ENCODE assay signal across 23 cellular contexts in genomic region chr1:53305650-53306049, GRCh38. TPM values are rescaled to one million over a fixed set of nuclear protein-coding genes. Genes with fewer than 3 reads are reported as not detected.
A peak's percentile ranks its signal among the peaks of the same experiment; 100 is the strongest.
DNase-seq lines count a peak whose midpoint lies in the region; ATAC-seq and TF ChIP-seq lines count a peak whose summit lies in the region.
"Had no signal": no experiment of that assay in that cellular context is flagged by ENCODE, and none has a peak within 500 bp of the region (broad histone marks: within the 10 kb centered on the region; RNA-seq: fewer than 3 reads in every experiment).

No MANE protein-coding gene starts in this region.

- no peak overlapping the region for H3K4me2 ChIP-seq in DND-41 (ENCODE audit: insufficient read depth, low read length)

- H3K36me3 ChIP-seq in DND-41 (ENCODE audit: insufficient read depth, low read length): peaks cover 91% of the 10 kb centered on the region
- H3K36me3 ChIP-seq: Peyer's patch had no signal

- CTCF ChIA-PET in activated naive CD4-positive, alpha-beta T cell treated with anti-CD3 and anti-CD28 coated beads, Interleukin-2, amount 10 ng/mL, durations not matched to agents 7 days and 5 days (lab: Charles Lee): interaction anchor here (1.0 to 1.7 kb wide), 2 partner anchors 15 to 27 kb away, joined by 4 to 5 read pairs; no protein-coding TSS in a partner anchor
- CTCF ChIA-PET in activated naive CD4-positive, alpha-beta T cell treated with anti-CD3 and anti-CD28 coated beads for 36 hours (lab: Charles Lee): no interaction called here

- no peak overlapping the region for H3K9ac ChIP-seq in DND-41 (ENCODE audit: low read depth, low read length)

- peaks cover 99% of the 10 kb centered on the region for H3K79me2 ChIP-seq in DND-41 (ENCODE audit: insufficient read depth, low read length)

- TF ChIP-seq CTCF in CD14-positive monocyte (IDR thresholded peaks at IDR 0.05) (no peak), DND-41 (IDR thresholded peaks at IDR 0.05; ENCODE audit: borderline replicate concordance, extremely low read depth, low read length, poor library complexity, severe bottlenecking) (no peak)

- intact Hi-C loops in CD14-positive monocyte (cut with micrococcal nuclease): loop anchor here in 1 of 2 donors (5.0 kb wide), 1 partner anchor 387 kb away; no protein-coding TSS in a partner anchor
- intact Hi-C loops in activated naive CD4-positive, alpha-beta T cell treated with anti-CD3 and anti-CD28 coated beads for 36 hours (cut with micrococcal nuclease): no loop called here

- no peaks in the 10 kb centered on the region for H3K9me3 Mint-ChIP-seq in CD14-positive monocyte
- no peaks in the 10 kb centered on the region for H3K9me3 Mint-ChIP-seq in activated naive CD8-positive, alpha-beta T cell treated with anti-CD3 and anti-CD28 coated beads, Interleukin-2, amount 50 U/mL, for 24 hours
- H3K9me3 Mint-ChIP-seq in activated T-cell treated with anti-CD3 and anti-CD28 coated beads, Interleukin-2, amount 50 U/mL, for 4 hours: no peaks in the 10 kb centered on the region
- no peaks in the 10 kb centered on the region for H3K9me3 Mint-ChIP-seq in activated naive CD4-positive, alpha-beta T cell treated with anti-CD3 and anti-CD28 coated beads, Interleukin-2, amount 10 ng/mL, durations not matched to agents 7 days and 5 days
- H3K9me3 Mint-ChIP-seq in activated naive CD4-positive, alpha-beta T cell treated with anti-CD3 and anti-CD28 coated beads for 36 hours: no peaks in the 10 kb centered on the region
- H3K9me3 Mint-ChIP-seq: effector memory CD8-positive, alpha-beta T cell; HFFc6; natural killer cell treated with Interleukin-12 subunit alpha and Interleukin-12 subunit beta and Interleukin-15 and Interleukin-18, amount 100 ng/mL, for 72 hours had no signal

- no peak overlapping the region for H2AFZ ChIP-seq in DND-41 (ENCODE audit: low read depth, low read length)

- 0 out of 2 replicates have a peak overlapping the region, but pooled peaks have one; percentile 8 for H3K27ac ChIP-seq in DND-41 (ENCODE audit: low read length)
- H3K27ac ChIP-seq: Peyer's patch had no signal

- no peaks in the 10 kb centered on the region for H3K27me3 Mint-ChIP-seq in CD14-positive monocyte (ENCODE audit: low read depth in 3 of 3)
- H3K27me3 Mint-ChIP-seq in activated naive CD8-positive, alpha-beta T cell treated with anti-CD3 and anti-CD28 coated beads, Interleukin-2, amount 50 U/mL, for 24 hours: no peaks in the 10 kb centered on the region
- H3K27me3 Mint-ChIP-seq in activated T-cell treated with anti-CD3 and anti-CD28 coated beads, Interleukin-2, amount 50 U/mL, for 4 hours (ENCODE audit: low read depth): no peaks in the 10 kb centered on the region
- H3K27me3 Mint-ChIP-seq in activated naive CD4-positive, alpha-beta T cell treated with anti-CD3 and anti-CD28 coated beads, Interleukin-2, amount 10 ng/mL, durations not matched to agents 7 days and 5 days: no peaks in the 10 kb centered on the region
- H3K27me3 Mint-ChIP-seq in activated naive CD4-positive, alpha-beta T cell treated with anti-CD3 and anti-CD28 coated beads for 36 hours (ENCODE audit: low read depth): no peaks in the 10 kb centered on the region
- H3K27me3 Mint-ChIP-seq: effector memory CD8-positive, alpha-beta T cell; natural killer cell treated with Interleukin-12 subunit alpha and Interleukin-12 subunit beta and Interleukin-15 and Interleukin-18, amount 100 ng/mL, for 72 hours; progenitor cell of endocrine pancreas had no signal

- H3K27ac Mint-ChIP-seq in CD14-positive monocyte: peak overlapping the region in 4 of 7 donors; percentile 9 to 83 (median 58)
- no peak overlapping the region for H3K27ac Mint-ChIP-seq in activated naive CD8-positive, alpha-beta T cell treated with anti-CD3 and anti-CD28 coated beads, Interleukin-2, amount 50 U/mL, for 24 hours
- H3K27ac Mint-ChIP-seq in activated naive CD4-positive, alpha-beta T cell treated with anti-CD3 and anti-CD28 coated beads, Interleukin-2, amount 10 ng/mL, durations not matched to agents 7 days and 5 days: no peak overlapping the region
- no peak overlapping the region for H3K27ac Mint-ChIP-seq in activated naive CD4-positive, alpha-beta T cell treated with anti-CD3 and anti-CD28 coated beads for 36 hours
- H3K27ac Mint-ChIP-seq: HFFc6, progenitor cell of endocrine pancreas had no signal

- H3K4me3 Mint-ChIP-seq in CD14-positive monocyte: no peak overlapping the region
- H3K4me3 Mint-ChIP-seq in activated naive CD8-positive, alpha-beta T cell treated with anti-CD3 and anti-CD28 coated beads, Interleukin-2, amount 50 U/mL, for 24 hours: no peak overlapping the region
- H3K4me3 Mint-ChIP-seq in activated T-cell treated with anti-CD3 and anti-CD28 coated beads, Interleukin-2, amount 50 U/mL, for 4 hours: no peak overlapping the region
- H3K4me3 Mint-ChIP-seq in activated naive CD4-positive, alpha-beta T cell treated with anti-CD3 and anti-CD28 coated beads, Interleukin-2, amount 10 ng/mL, durations not matched to agents 7 days and 5 days: no peak overlapping the region
- no peak overlapping the region for H3K4me3 Mint-ChIP-seq in activated naive CD4-positive, alpha-beta T cell treated with anti-CD3 and anti-CD28 coated beads for 36 hours
- H3K4me3 Mint-ChIP-seq: effector memory CD8-positive, alpha-beta T cell; HFFc6; natural killer cell treated with Interleukin-12 subunit alpha and Interleukin-12 subunit beta and Interleukin-15 and Interleukin-18, amount 100 ng/mL, for 72 hours had no signal

- no peaks in the 10 kb centered on the region for H3K9me3 ChIP-seq in DND-41 (ENCODE audit: insufficient read depth, low read length, severe bottlenecking)
- H3K9me3 ChIP-seq: Peyer's patch had no signal

- ATAC-seq in DND-41 (ENCODE audit: insufficient read depth, low read depth) (no peak), GM21515 (IDR thresholded peaks at IDR 0.05; ENCODE audit: unreplicated experiment) (no peak)
- ATAC-seq in activated naive CD8-positive, alpha-beta T cell treated with anti-CD3 and anti-CD28 coated beads, Interleukin-2, amount 50 U/mL, for 24 hours: peak; percentile 6
- ATAC-seq in activated T-cell treated with anti-CD3 and anti-CD28 coated beads, Interleukin-2, amount 50 U/mL, for 4 hours: no peak
- ATAC-seq: effector memory CD8-positive, alpha-beta T cell; GM12878; natural killer cell treated with Interleukin-12 subunit alpha and Interleukin-12 subunit beta and Interleukin-15 and Interleukin-18, amount 100 ng/mL, for 72 hours had no signal

- H4K20me1 ChIP-seq in DND-41 (ENCODE audit: insufficient read depth, low read length): peaks cover 99% of the 10 kb centered on the region

- no peaks in the 10 kb centered on the region for H3K4me1 Mint-ChIP-seq in CD14-positive monocyte
- peaks cover 6% of the 10 kb centered on the region for H3K4me1 Mint-ChIP-seq in activated naive CD8-positive, alpha-beta T cell treated with anti-CD3 and anti-CD28 coated beads, Interleukin-2, amount 50 U/mL, for 24 hours
- H3K4me1 Mint-ChIP-seq in activated T-cell treated with anti-CD3 and anti-CD28 coated beads, Interleukin-2, amount 50 U/mL, for 4 hours (ENCODE audit: low read depth): peaks cover 6% of the 10 kb centered on the region
- peaks cover 17% of the 10 kb centered on the region for H3K4me1 Mint-ChIP-seq in activated naive CD4-positive, alpha-beta T cell treated with anti-CD3 and anti-CD28 coated beads, Interleukin-2, amount 10 ng/mL, durations not matched to agents 7 days and 5 days
- no peaks in the 10 kb centered on the region for H3K4me1 Mint-ChIP-seq in activated naive CD4-positive, alpha-beta T cell treated with anti-CD3 and anti-CD28 coated beads for 36 hours (ENCODE audit: low read depth)

- peaks cover 10 to 56% of the 10 kb centered on the region in 2 donors for H3K36me3 Mint-ChIP-seq in CD14-positive monocyte
- H3K36me3 Mint-ChIP-seq in activated naive CD8-positive, alpha-beta T cell treated with anti-CD3 and anti-CD28 coated beads, Interleukin-2, amount 50 U/mL, for 24 hours (ENCODE audit: low read depth): peaks cover 4% of the 10 kb centered on the region
- H3K36me3 Mint-ChIP-seq in activated T-cell treated with anti-CD3 and anti-CD28 coated beads, Interleukin-2, amount 50 U/mL, for 4 hours (ENCODE audit: insufficient read depth): peaks cover 2% of the 10 kb centered on the region
- H3K36me3 Mint-ChIP-seq in activated naive CD4-positive, alpha-beta T cell treated with anti-CD3 and anti-CD28 coated beads, Interleukin-2, amount 10 ng/mL, durations not matched to agents 7 days and 5 days: peaks cover 6% of the 10 kb centered on the region
- H3K36me3 Mint-ChIP-seq in activated naive CD4-positive, alpha-beta T cell treated with anti-CD3 and anti-CD28 coated beads for 36 hours (ENCODE audit: low read depth): peaks cover 2% of the 10 kb centered on the region
- H3K36me3 Mint-ChIP-seq: natural killer cell treated with Interleukin-12 subunit alpha and Interleukin-12 subunit beta and Interleukin-15 and Interleukin-18, amount 100 ng/mL, for 72 hours had no signal

- H3K4me1 ChIP-seq in DND-41 (ENCODE audit: insufficient read depth, low read length): no peaks in the 10 kb centered on the region
- H3K4me1 ChIP-seq: Peyer's patch had no signal

- H3K27me3 ChIP-seq in DND-41 (ENCODE audit: insufficient read depth, low read length, poor library complexity): no peaks in the 10 kb centered on the region
- H3K27me3 ChIP-seq: Peyer's patch had no signal

- no peak overlapping the region for H3K4me3 ChIP-seq in DND-41 (ENCODE audit: low read depth in 1 of 2, low read length in 2 of 2)
- H3K4me3 ChIP-seq: GM12878, Peyer's patch, skin epidermis had no signal

- no peak for DNase-seq in CD14-positive monocyte (ENCODE audit: low spot score)
- no peak for DNase-seq in DND-41
- DNase-seq in activated naive CD8-positive, alpha-beta T cell treated with anti-CD3 and anti-CD28 coated beads, Interleukin-2, amount 50 U/mL, for 24 hours: no peak
- peak; percentile 20 for DNase-seq in kidney tubule cell (ENCODE audit: low spot score)
- no peak for DNase-seq in activated T-cell treated with anti-CD3 and anti-CD28 coated beads, Interleukin-2, amount 50 U/mL, for 4 hours
- DNase-seq in activated naive CD4-positive, alpha-beta T cell treated with anti-CD3 and anti-CD28 coated beads, Interleukin-2, amount 10 ng/mL, durations not matched to agents 7 days and 5 days: no peak
- DNase-seq in activated naive CD4-positive, alpha-beta T cell treated with anti-CD3 and anti-CD28 coated beads for 36 hours: no peak
- DNase-seq: activated CD4-positive, alpha-beta T cell treated with anti-CD3 and anti-CD28 coated beads, Interleukin-2, amount 50 U/mL, for 48 hours; activated T-cell treated with anti-CD3 and anti-CD28 coated beads, Interleukin-2, amount 50 U/mL, for 48 hours; central memory CD4-positive, alpha-beta T cell; effector memory CD8-positive, alpha-beta T cell; GF-D8; HFFc6; mesendoderm; NCI-H1417; NCI-H2171 treated with DMSO at 0.1 percent for 48 hours; Peyer's patch; stimulated activated CD4-positive, alpha-beta T cell treated with anti-CD3 and anti-CD28 coated beads, Interleukin-4, amount 100 ng/mL, for 1 hour had no signal

RNA-seq across cellular contexts. Expression of gene LRP8, which starts 22.2 kb away (rescaled TPM):
- under 1 TPM; 0.76 to 0.95 TPM for polyA plus RNA-seq in CD14-positive monocyte
- total RNA-seq in activated T-cell treated with anti-CD3 and anti-CD28 coated beads, Interleukin-2, amount 50 U/mL, for 4 hours: 10 to 100 TPM; 53.1 to 58.0 (median 54.6) TPM
- 10 to 100 TPM; 27.7 to 32.9 TPM for total RNA-seq in activated naive CD4-positive, alpha-beta T cell treated with anti-CD3 and anti-CD28 coated beads for 36 hours

Comparison
In these comparisons a context has a peak if more than half of its experiments do, and no peak if none do; other contexts are left out.
1. H3K27ac Mint-ChIP-seq: peak in CD14-positive monocyte (4 of 7); none in activated naive CD8-positive, alpha-beta T cell treated with anti-CD3 and anti-CD28 coated beads, Interleukin-2, amount 50 U/mL, for 24 hours (single experiment), activated naive CD4-positive, alpha-beta T cell treated with anti-CD3 and anti-CD28 coated beads, Interleukin-2, amount 10 ng/mL, durations not matched to agents 7 days and 5 days (single experiment) and activated naive CD4-positive, alpha-beta T cell treated with anti-CD3 and anti-CD28 coated beads for 36 hours (single experiment).